Comparison of ENCODE assay signal across 27 cellular contexts in genomic region chr10:62335326-62335725, GRCh38. TPM values are rescaled to one million over a fixed set of nuclear protein-coding genes. Genes with fewer than 3 reads are reported as not detected.
A peak's percentile ranks its signal among the peaks of the same experiment; 100 is the strongest.
DNase-seq lines count a peak whose midpoint lies in the region; FAIRE-seq and TF ChIP-seq lines count a peak whose summit lies in the region.
"Had no signal": no experiment of that assay in that cellular context is flagged by ENCODE, and none has a peak within 500 bp of the region (broad histone marks: within the 10 kb centered on the region; RNA-seq: fewer than 3 reads in every experiment).

No MANE protein-coding gene starts in this region.

- H3K4me3 ChIP-seq in breast epithelium = no peak overlapping the region
- no peak overlapping the region for H3K4me3 ChIP-seq in fibroblast of pulmonary artery (replicated peaks; ENCODE audit: low read depth, low read length)
- no peak overlapping the region for H3K4me3 ChIP-seq in vagina
- H3K4me3 ChIP-seq: neural progenitor cell, psoas muscle, smooth muscle cell, stomach, upper lobe of left lung had no signal

- no peak for TF ChIP-seq POLR2A in breast epithelium (IDR thresholded peaks at IDR 0.05)
- no peak for TF ChIP-seq POLR2A in vagina (IDR thresholded peaks at IDR 0.05)

- BruUV-seq in MCF 10A (replicated peaks; lab: Mats Ljungman, UMichigan) = no TSS peak

- H3K27ac ChIP-seq in breast epithelium = no peak overlapping the region
- H3K27ac ChIP-seq in vagina = no peak overlapping the region
- H3K27ac ChIP-seq: neural progenitor cell, psoas muscle, stomach, upper lobe of left lung, WERI-Rb-1 had no signal

- no peaks in the 10 kb centered on the region for H3K4me1 ChIP-seq in breast epithelium
- H3K4me1 ChIP-seq in vagina = no peaks in the 10 kb centered on the region
- H3K4me1 ChIP-seq: neural progenitor cell, psoas muscle, stomach, upper lobe of left lung had no signal

- H3K4me3 Mint-ChIP-seq in MCF 10A (ENCODE audit: unreplicated experiment) = no peak overlapping the region
- H3K4me3 Mint-ChIP-seq: activated naive CD4-positive, alpha-beta T cell treated with anti-CD3 and anti-CD28 coated beads for 36 hours; effector memory CD8-positive, alpha-beta T cell; neural progenitor cell; T-helper 1 cell treated with Interleukin-12 subunit alpha and Interleukin-12 subunit beta and Interleukin-4 antibody, amounts not matched to agents 30 μg/mL and 1 μg/mL, for 36 hours had no signal

- intact Hi-C loops in MCF 10A (cut with micrococcal nuclease) (no loop called here), breast epithelium (cut with DNase I; ENCODE audit: low total_unique reads) (no loop called here), vagina (cut with DNase I) (no loop called here)

- POLR2A ChIA-PET in MCF 10A (lab: Yijun Ruan, JAX) = no interaction called here

- no peak for TF ChIP-seq CTCF in MCF 10A (IDR thresholded peaks at IDR 0.05; ENCODE audit: unreplicated experiment)
- no peak for TF ChIP-seq CTCF in breast epithelium (IDR thresholded peaks at IDR 0.05)
- no peak for TF ChIP-seq CTCF in fibroblast of pulmonary artery (IDR thresholded peaks at IDR 0.05; ENCODE audit: low read length, missing control alignments)
- no peak for TF ChIP-seq CTCF in vagina (IDR thresholded peaks at IDR 0.05)

- peak; percentile 5 for FAIRE-seq in RCC 7860 (lab: Jason Lieb, UNC)
- FAIRE-seq: A204.1 had no signal

- peaks cover 20% of the 10 kb centered on the region for H3K4me1 Mint-ChIP-seq in MCF 10A (ENCODE audit: insufficient read depth, unreplicated experiment)
- H3K4me1 Mint-ChIP-seq: neural progenitor cell had no signal

- DNase-seq in MCF 10A (ENCODE audit: unreplicated experiment) (peak; percentile 2), breast epithelium (ENCODE audit: low spot score in 2 of 2) (no peak), RCC 7860 (ENCODE audit: low spot score) (no peak), fibroblast of pulmonary artery (ENCODE audit: low read depth) (peak; percentile 4), SW 1271 (lab: John Stamatoyannopoulos, UW) (no peak), SHP77 (lab: John Stamatoyannopoulos, UW) (no peak), NCI-H82 treated with DMSO at 0.1 percent for 48 hours (lab: John Stamatoyannopoulos, UW; ENCODE audit: unreplicated experiment) (no peak), vagina (ENCODE audit: extremely low spot score in 2 of 2) (no peak)
- DNase-seq: activated CD4-positive, alpha-beta T cell treated with anti-CD3 and anti-CD28 coated beads, Interleukin-2, amount 50 U/mL, for 48 hours; activated naive CD4-positive, alpha-beta T cell treated with anti-CD3 and anti-CD28 coated beads for 36 hours; activated T-cell treated with anti-CD3 and anti-CD28 coated beads for 4 hours; anterior cingulate cortex; C1 segment of cervical spinal cord; effector memory CD8-positive, alpha-beta T cell; NCI-H1092 treated with DMSO at 0.1 percent for 48 hours; NCI-H2029 treated with DMSO at 0.1 percent for 48 hours; NCI-H526; psoas muscle; SIG-M5; stimulated activated CD4-positive, alpha-beta T cell treated with anti-CD3 and anti-CD28 coated beads, Interleukin-4, amount 100 ng/mL, for 1 hour; stomach; upper lobe of left lung; WERI-Rb-1 had no signal

- H3K27me3 ChIP-seq in breast epithelium (no peaks in the 10 kb centered on the region), vagina (no peaks in the 10 kb centered on the region)
- H3K27me3 ChIP-seq: neural progenitor cell, stomach, upper lobe of left lung had no signal

- no peaks in the 10 kb centered on the region for H3K27me3 Mint-ChIP-seq in MCF 10A (ENCODE audit: insufficient read depth, unreplicated experiment)

- CTCF ChIA-PET in MCF 10A (lab: Yijun Ruan, JAX) = interaction anchor here (0.6 kb wide), 1 partner anchor 28 kb away, joined by 3 read pairs; no protein-coding TSS in a partner anchor

- H3K36me3 ChIP-seq in breast epithelium (no peaks in the 10 kb centered on the region), vagina (no peaks in the 10 kb centered on the region)
- H3K36me3 ChIP-seq: neural progenitor cell, stomach, upper lobe of left lung, WERI-Rb-1 had no signal

- H3K9me3 ChIP-seq in breast epithelium (peaks cover 0 to 12% of the 10 kb centered on the region in 2 donors), vagina (no peaks in the 10 kb centered on the region)
- H3K9me3 ChIP-seq: psoas muscle had no signal

- H3K36me3 Mint-ChIP-seq in MCF 10A (ENCODE audit: insufficient read depth, unreplicated experiment) = no peaks in the 10 kb centered on the region
- H3K36me3 Mint-ChIP-seq: neural progenitor cell had no signal

- H3K9me3 Mint-ChIP-seq in MCF 10A (ENCODE audit: unreplicated experiment) = peaks cover 12% of the 10 kb centered on the region

- peak overlapping the region; percentile 75 for H3K27ac Mint-ChIP-seq in MCF 10A (ENCODE audit: low read depth, unreplicated experiment)
- H3K27ac Mint-ChIP-seq: activated naive CD4-positive, alpha-beta T cell treated with anti-CD3 and anti-CD28 coated beads for 36 hours; effector memory CD8-positive, alpha-beta T cell; neural progenitor cell; T-helper 1 cell treated with Interleukin-12 subunit alpha and Interleukin-12 subunit beta and Interleukin-4 antibody, amounts not matched to agents 30 μg/mL and 1 μg/mL, for 36 hours had no signal

RNA-seq across cellular contexts. Expression of gene ZNF365, which starts 38.8 kb away (rescaled TPM):
- total RNA-seq in MCF 10A (2022) (1.3 and 2.9 TPM in 2 replicates), breast epithelium (1 to 10 TPM in 1 of 3 donors, under 1 TPM in 2; 0.16 to 1.8 (median 0.66) TPM), vagina (0.74 TPM)

Comparison
In these comparisons a context has a peak if more than half of its experiments do, and no peak if none do; other contexts are left out.
1. DNase-seq: peak in MCF 10A (single experiment) and fibroblast of pulmonary artery (single experiment); none in breast epithelium (0 of 2), RCC 7860 (single experiment), SW 1271 (0 of 2), SHP77 (0 of 2), NCI-H82 treated with DMSO at 0.1 percent for 48 hours (single experiment) and vagina (0 of 2).